8 cellular contexts compared by ENCODE assay signal in genomic region chr20:2750343-2751251, GRCh38. TPM values are rescaled to one million over a fixed set of nuclear protein-coding genes. Genes with fewer than 3 reads are reported as not detected.
DNase-seq lines count a peak whose midpoint lies in the region; ATAC-seq and TF ChIP-seq lines count a peak whose summit lies in the region.

No MANE protein-coding gene starts in this region.

- H3K4me3 Mint-ChIP-seq in activated T-helper 1 cell treated with anti-CD3 and anti-CD28 coated beads, Interleukin-12 subunit alpha, Interleukin-12 subunit beta, Interleukin-2, Interleukin-4 antibody, amounts not matched to agents 30 ng/mL and 10 ng/mL and 1 ng/mL, durations not matched to agents 14 hours and 24 hours and 36 hours = peak overlapping the region; percentile 63

- peaks cover 22% of the 10 kb centered on the region for H3K4me1 Mint-ChIP-seq in activated T-helper 1 cell treated with anti-CD3 and anti-CD28 coated beads, Interleukin-12 subunit alpha, Interleukin-12 subunit beta, Interleukin-2, Interleukin-4 antibody, amounts not matched to agents 30 ng/mL and 10 ng/mL and 1 ng/mL, durations not matched to agents 14 hours and 24 hours and 36 hours (ENCODE audit: low read depth)

- H3K9me3 Mint-ChIP-seq in activated T-helper 1 cell treated with anti-CD3 and anti-CD28 coated beads, Interleukin-12 subunit alpha, Interleukin-12 subunit beta, Interleukin-2, Interleukin-4 antibody, amounts not matched to agents 30 ng/mL and 10 ng/mL and 1 ng/mL, durations not matched to agents 14 hours and 24 hours and 36 hours = no peaks in the 10 kb centered on the region

- no peak for TF ChIP-seq CTCF in AG09309 (IDR thresholded peaks at IDR 0.05; ENCODE audit: control insufficient read depth, insufficient read depth, low read depth, low read length, missing control alignments)

- H3K36me3 Mint-ChIP-seq in activated T-helper 1 cell treated with anti-CD3 and anti-CD28 coated beads, Interleukin-12 subunit alpha, Interleukin-12 subunit beta, Interleukin-2, Interleukin-4 antibody, amounts not matched to agents 30 ng/mL and 10 ng/mL and 1 ng/mL, durations not matched to agents 14 hours and 24 hours and 36 hours (ENCODE audit: low read depth) = no peaks in the 10 kb centered on the region

- H3K4me3 ChIP-seq in AG09309 (ENCODE audit: control insufficient read depth, low read depth, low read length) = peak overlapping the region; percentile 20

- no peak for ATAC-seq in GM18517 (IDR thresholded peaks at IDR 0.05; ENCODE audit: unreplicated experiment)
- ATAC-seq in HG03378 (IDR thresholded peaks at IDR 0.05; ENCODE audit: unreplicated experiment) = no peak

- intact Hi-C loops in activated T-helper 1 cell treated with anti-CD3 and anti-CD28 coated beads, Interleukin-12 subunit alpha, Interleukin-12 subunit beta, Interleukin-2, Interleukin-4 antibody, amounts not matched to agents 30 ng/mL and 10 ng/mL and 1 ng/mL, durations not matched to agents 14 hours and 24 hours and 36 hours (cut with micrococcal nuclease) = loop anchor here (1.0 to 5.0 kb wide), 3 partner anchors 7 to 262 kb away; no protein-coding TSS in a partner anchor

- peak overlapping the region; percentile 1 for H3K27ac Mint-ChIP-seq in activated T-helper 1 cell treated with anti-CD3 and anti-CD28 coated beads, Interleukin-12 subunit alpha, Interleukin-12 subunit beta, Interleukin-2, Interleukin-4 antibody, amounts not matched to agents 30 ng/mL and 10 ng/mL and 1 ng/mL, durations not matched to agents 14 hours and 24 hours and 36 hours

- peaks cover 48% of the 10 kb centered on the region for H3K27me3 Mint-ChIP-seq in activated T-helper 1 cell treated with anti-CD3 and anti-CD28 coated beads, Interleukin-12 subunit alpha, Interleukin-12 subunit beta, Interleukin-2, Interleukin-4 antibody, amounts not matched to agents 30 ng/mL and 10 ng/mL and 1 ng/mL, durations not matched to agents 14 hours and 24 hours and 36 hours (ENCODE audit: insufficient read depth)

- DNase-seq in AG09309 (ENCODE audit: low read depth) (no peak), HT-29 (ENCODE audit: low spot score) (peak; percentile 30), iPS DF 19.7 (ENCODE audit: low read depth, low spot score) (peak; percentile 84), smooth muscle cell of the brain vasculature (ENCODE audit: low read depth, low spot score) (peak; percentile 18), A172 (ENCODE audit: low spot score) (no peak)
- no peak for DNase-seq in activated T-helper 1 cell treated with anti-CD3 and anti-CD28 coated beads, Interleukin-12 subunit alpha, Interleukin-12 subunit beta, Interleukin-2, Interleukin-4 antibody, amounts not matched to agents 30 ng/mL and 10 ng/mL and 1 ng/mL, durations not matched to agents 14 hours and 24 hours and 36 hours (ENCODE audit: low spot score)

RNA-seq across cellular contexts. Expression of gene CPXM1, which starts 49.8 kb away (rescaled TPM):
- total RNA-seq in HT-29 (2014; rRNA removed; shearing (Covaris generic)) = not detected in 2 replicates
- total RNA-seq in activated T-helper 1 cell treated with anti-CD3 and anti-CD28 coated beads, Interleukin-12 subunit alpha, Interleukin-12 subunit beta, Interleukin-2, Interleukin-4 antibody, amounts not matched to agents 30 ng/mL and 10 ng/mL and 1 ng/mL, durations not matched to agents 14 hours and 24 hours and 36 hours = 0.31 and 0.76 TPM in 2 replicates
- total RNA-seq in A172 (2014; rRNA removed; shearing (Covaris generic)) = not detected in 2 replicates

RNA-seq across cellular contexts. Expression of gene EBF4, which starts 58.0 kb away (rescaled TPM):
- total RNA-seq in HT-29 (2014; rRNA removed; shearing (Covaris generic)) = 0.03 and 0.23 TPM in 2 replicates
- total RNA-seq in activated T-helper 1 cell treated with anti-CD3 and anti-CD28 coated beads, Interleukin-12 subunit alpha, Interleukin-12 subunit beta, Interleukin-2, Interleukin-4 antibody, amounts not matched to agents 30 ng/mL and 10 ng/mL and 1 ng/mL, durations not matched to agents 14 hours and 24 hours and 36 hours = 12.3 and 12.6 TPM in 2 replicates
- total RNA-seq in A172 (2014; rRNA removed; shearing (Covaris generic)) = 5.2 and 7.2 TPM in 2 replicates

Comparison
In these comparisons a context has a peak if more than half of its experiments do, and no peak if none do; other contexts are left out.
1. DNase-seq: peak in HT-29 (single experiment), iPS DF 19.7 (single experiment) and smooth muscle cell of the brain vasculature (single experiment); none in AG09309 (single experiment), activated T-helper 1 cell treated with anti-CD3 and anti-CD28 coated beads, Interleukin-12 subunit alpha, Interleukin-12 subunit beta, Interleukin-2, Interleukin-4 antibody, amounts not matched to agents 30 ng/mL and 10 ng/mL and 1 ng/mL, durations not matched to agents 14 hours and 24 hours and 36 hours (single experiment) and A172 (single experiment).